1 cellular context compared by ENCODE assay signal in the genomic region with DNA sequence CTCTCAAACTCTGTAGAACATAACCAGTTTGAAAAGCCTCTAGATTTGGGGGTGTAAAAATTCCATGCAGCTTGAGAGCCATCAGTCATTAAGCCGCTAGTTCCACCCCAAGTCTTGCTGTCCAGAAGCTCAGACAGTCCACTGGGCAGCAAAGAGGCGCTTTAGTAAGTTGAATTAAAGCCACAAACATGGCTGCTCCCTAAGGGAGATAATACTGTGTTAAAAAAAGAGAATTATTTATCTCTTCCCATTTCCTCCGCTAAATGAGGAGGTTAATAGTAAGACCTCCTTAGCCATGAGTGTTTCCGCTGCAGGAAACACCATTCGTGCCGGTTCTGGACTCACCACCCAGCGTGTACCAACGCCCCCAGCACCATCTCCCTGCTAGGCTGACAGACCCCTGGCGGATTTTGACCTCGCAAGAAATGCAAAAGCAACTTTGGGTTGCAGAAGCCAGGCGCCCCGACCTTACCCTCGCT.
TF ChIP-seq lines count a peak whose summit lies in the region.

No MANE protein-coding gene starts in this region.

TF ChIP-seq in endothelial cell of umbilical vein, 7 proteins besides CTCF, POLR2A, EP300 and RAD21:
- TF ChIP-seq EZH2 (IDR thresholded peaks at IDR 0.05; ENCODE audit: borderline replicate concordance, low read depth, low read length, severe bottlenecking): no peak
- TF ChIP-seq, protein P1, sequence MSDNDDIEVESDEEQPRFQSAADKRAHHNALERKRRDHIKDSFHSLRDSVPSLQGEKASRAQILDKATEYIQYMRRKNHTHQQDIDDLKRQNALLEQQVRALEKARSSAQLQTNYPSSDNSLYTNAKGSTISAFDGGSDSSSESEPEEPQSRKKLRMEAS (IDR thresholded peaks at IDR 0.05; ENCODE audit: insufficient read depth, insufficient read length): no peak
- no peak for TF ChIP-seq MYC (IDR thresholded peaks at IDR 0.05; ENCODE audit: low read depth, low read length)
- TF ChIP-seq JUN (IDR thresholded peaks at IDR 0.05; ENCODE audit: borderline replicate concordance, insufficient read depth, insufficient read length, low read depth): no peak
- no peak for TF ChIP-seq GATA2 (IDR thresholded peaks at IDR 0.05; ENCODE audit: insufficient read depth, insufficient read length, low read depth, low read length)
- no peak for TF ChIP-seq FOS (IDR thresholded peaks at IDR 0.05; ENCODE audit: borderline replicate concordance, insufficient read depth, low read length)
- no peak for TF ChIP-seq POLR2AphosphoS5 (IDR thresholded peaks at IDR 0.05; ENCODE audit: insufficient read depth, low read depth, low read length)
